ENCODE assay signal across 23 cellular contexts in the genomic region with DNA sequence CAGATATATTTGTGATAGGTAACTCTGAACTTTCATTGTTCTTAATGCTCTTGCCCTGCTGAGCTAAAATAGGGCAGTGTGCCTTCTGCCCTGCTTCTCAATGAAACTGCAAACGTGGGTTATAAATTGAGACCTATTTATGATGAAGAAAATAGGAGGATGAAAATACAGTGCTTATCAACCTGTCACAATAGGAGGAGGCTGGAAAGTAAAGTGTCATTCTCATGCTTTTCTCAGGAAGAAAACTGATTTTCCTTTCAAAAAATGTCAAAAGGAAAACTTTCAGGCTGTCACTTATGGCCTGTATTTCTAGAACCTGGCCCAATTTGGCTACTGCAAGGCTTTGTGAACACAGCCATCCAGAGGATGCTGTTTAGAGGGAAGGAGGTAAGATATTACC.
"Had no signal": no experiment of that assay in that cellular context is flagged by ENCODE, and none has a peak within 500 bp of the region (broad histone marks: within the 10 kb centered on the region; RNA-seq: fewer than 3 reads in every experiment).

No MANE protein-coding gene starts in this region.

- H3K4me3 ChIP-seq: colonic mucosa, coronary artery, dorsolateral prefrontal cortex, esophagus muscularis mucosa, esophagus squamous epithelium, gastrocnemius medialis, gastroesophageal sphincter, heart left ventricle, heart right ventricle had no signal

- H3K36me3 ChIP-seq: colonic mucosa, esophagus muscularis mucosa, esophagus squamous epithelium, gastrocnemius medialis, gastroesophageal sphincter, heart left ventricle, heart right ventricle had no signal

- H3K27me3 ChIP-seq: colonic mucosa, dorsolateral prefrontal cortex, esophagus muscularis mucosa, esophagus squamous epithelium, foreskin keratinocyte, gastrocnemius medialis, gastroesophageal sphincter, heart left ventricle, heart right ventricle had no signal

- H3K9me3 ChIP-seq: colonic mucosa, esophagus muscularis mucosa, esophagus squamous epithelium, gastrocnemius medialis, gastroesophageal sphincter had no signal

- H3K27ac ChIP-seq: colonic mucosa, coronary artery, dorsolateral prefrontal cortex, epithelial cell of prostate, esophagus muscularis mucosa, esophagus squamous epithelium, foreskin keratinocyte, gastrocnemius medialis, gastroesophageal sphincter, heart left ventricle, heart right ventricle had no signal

- DNase-seq: colonic mucosa; cortex of kidney; dermis blood vessel endothelial cell; dorsolateral prefrontal cortex; effector CD4-positive, alpha-beta T cell; effector CD8-positive, alpha-beta T cell; effector memory CD4-positive, alpha-beta T cell; effector memory CD8-positive, alpha-beta T cell; endodermal cell; erythroblast; esophagus squamous epithelium; foreskin fibroblast; foreskin keratinocyte; foreskin melanocyte; gastrocnemius medialis; glutamatergic neuron; head of caudate nucleus; heart left ventricle; heart right ventricle had no signal
